ENCODE assay signal across 14 cellular contexts in genomic region chr7:27118580-27118979, GRCh38. TPM values are rescaled to one million over a fixed set of nuclear protein-coding genes. Genes with fewer than 3 reads are reported as not detected.
DNase-seq lines count a peak whose midpoint lies in the region; ATAC-seq and TF ChIP-seq lines count a peak whose summit lies in the region.
"Had no signal": no experiment of that assay in that cellular context is flagged by ENCODE, and none has a peak within 500 bp of the region (broad histone marks: within the 10 kb centered on the region; RNA-seq: fewer than 3 reads in every experiment).

No MANE protein-coding gene starts in this region.

- no peak overlapping the region for H3K27ac Mint-ChIP-seq in Caco-2 (ENCODE audit: unreplicated experiment)
- no peak overlapping the region for H3K27ac Mint-ChIP-seq in activated naive CD8-positive, alpha-beta T cell treated with anti-CD3 and anti-CD28 coated beads for 36 hours
- no peak overlapping the region for H3K27ac Mint-ChIP-seq in WTC11
- H3K27ac Mint-ChIP-seq: activated CD4-positive, alpha-beta T cell treated with anti-CD3 and anti-CD28 coated beads, Interleukin-2, amount 10 ng/mL, durations not matched to agents 24 days and 14 days; HFFc6 had no signal

- H3K27ac ChIP-seq in sigmoid colon: peak overlapping the region; percentile 93 to 99 (median 94)

- H3K36me3 Mint-ChIP-seq in Caco-2 (ENCODE audit: insufficient read depth, unreplicated experiment) (peaks cover 39% of the 10 kb centered on the region), WTC11 (no peaks in the 10 kb centered on the region)
- no peaks in the 10 kb centered on the region for H3K36me3 Mint-ChIP-seq in activated naive CD8-positive, alpha-beta T cell treated with anti-CD3 and anti-CD28 coated beads for 36 hours

- H3K4me1 Mint-ChIP-seq in Caco-2 (ENCODE audit: low read depth, unreplicated experiment) (peaks cover 34% of the 10 kb centered on the region), WTC11 (peaks cover 11% of the 10 kb centered on the region)
- H3K4me1 Mint-ChIP-seq in activated naive CD8-positive, alpha-beta T cell treated with anti-CD3 and anti-CD28 coated beads for 36 hours: no peaks in the 10 kb centered on the region
- H3K4me1 Mint-ChIP-seq: activated CD4-positive, alpha-beta T cell treated with anti-CD3 and anti-CD28 coated beads, Interleukin-2, amount 10 ng/mL, durations not matched to agents 24 days and 14 days had no signal

- no TSS peak for BruUV-seq in Caco-2 (replicated peaks; lab: Mats Ljungman, UMichigan)

- H3K9me3 Mint-ChIP-seq in Caco-2 (ENCODE audit: unreplicated experiment) (no peaks in the 10 kb centered on the region), WTC11 (no peaks in the 10 kb centered on the region)
- H3K9me3 Mint-ChIP-seq in activated naive CD8-positive, alpha-beta T cell treated with anti-CD3 and anti-CD28 coated beads for 36 hours: no peaks in the 10 kb centered on the region
- H3K9me3 Mint-ChIP-seq: activated CD4-positive, alpha-beta T cell treated with anti-CD3 and anti-CD28 coated beads, Interleukin-2, amount 10 ng/mL, durations not matched to agents 24 days and 14 days; HFFc6 had no signal

- H3K36me3 ChIP-seq in Caco-2 (ENCODE audit: control insufficient read depth, insufficient read depth, low read length) (no peaks in the 10 kb centered on the region), kidney epithelial cell (ENCODE audit: control insufficient read depth, insufficient read depth, low read length) (peaks cover 3% of the 10 kb centered on the region), sigmoid colon (peaks cover 0 to 6% (median 2%) of the 10 kb centered on the region in 4 donors)

- no peak for ATAC-seq in WTC11

- no peaks in the 10 kb centered on the region for H3K27me3 ChIP-seq in Caco-2 (replicated peaks; ENCODE audit: control insufficient read depth, insufficient read depth, low read length)
- H3K27me3 ChIP-seq in kidney epithelial cell (ENCODE audit: control insufficient read depth, insufficient read depth, low read length): no peaks in the 10 kb centered on the region
- H3K27me3 ChIP-seq in sigmoid colon: no peaks in the 10 kb centered on the region

- no peak for TF ChIP-seq POLR2A in sigmoid colon (IDR thresholded peaks at IDR 0.05)

- no peak for DNase-seq in Caco-2
- DNase-seq in astrocyte of the spinal cord (ENCODE audit: low read depth, low spot score): no peak
- no peak for DNase-seq in kidney epithelial cell (ENCODE audit: low read depth)
- DNase-seq in sigmoid colon: no peak
- no peak for DNase-seq in activated naive CD8-positive, alpha-beta T cell treated with anti-CD3 and anti-CD28 coated beads for 36 hours
- no peak for DNase-seq in activated CD4-positive, alpha-beta T cell treated with anti-CD3 and anti-CD28 coated beads for 1 hour
- DNase-seq in NCI-H2029 treated with DMSO at 0.1 percent for 48 hours (lab: John Stamatoyannopoulos, UW): no peak
- DNase-seq in WTC11 (ENCODE audit: low spot score): no peak
- DNase-seq: activated CD4-positive, alpha-beta T cell treated with anti-CD3 and anti-CD28 coated beads, Interleukin-2, amount 10 ng/mL, durations not matched to agents 24 days and 14 days; HFFc6; KG1; NCI-H1417; NCI-H345; SIG-M5 had no signal

- in situ Hi-C loops in astrocyte of the spinal cord (cut with HindIII; ENCODE audit: low sequenced_read_pairs): no loop called here

- no peaks in the 10 kb centered on the region for H3K27me3 Mint-ChIP-seq in Caco-2 (ENCODE audit: insufficient read depth, unreplicated experiment)
- H3K27me3 Mint-ChIP-seq in activated naive CD8-positive, alpha-beta T cell treated with anti-CD3 and anti-CD28 coated beads for 36 hours: peaks cover 3% of the 10 kb centered on the region
- H3K27me3 Mint-ChIP-seq in WTC11 (ENCODE audit: low read depth): peaks cover 96% of the 10 kb centered on the region
- H3K27me3 Mint-ChIP-seq: activated CD4-positive, alpha-beta T cell treated with anti-CD3 and anti-CD28 coated beads, Interleukin-2, amount 10 ng/mL, durations not matched to agents 24 days and 14 days had no signal

- H3K4me1 ChIP-seq in Caco-2 (peaks cover 50% of the 10 kb centered on the region), sigmoid colon (peaks cover 0 to 71% (median 56%) of the 10 kb centered on the region in 4 donors)

- TF ChIP-seq CTCF in Caco-2 (IDR thresholded peaks at IDR 0.05; ENCODE audit: insufficient read depth in 1 of 2, low read depth in 1 of 2, low read length in 1 of 2, severe bottlenecking in 1 of 2, unreplicated experiment in 1 of 2): no peak
- TF ChIP-seq CTCF in astrocyte of the spinal cord (IDR thresholded peaks at IDR 0.05; ENCODE audit: low read depth, low read length): no peak
- no peak for TF ChIP-seq CTCF in kidney epithelial cell (IDR thresholded peaks at IDR 0.05; ENCODE audit: insufficient read depth, low read length, poor library complexity, severe bottlenecking)
- no peak for TF ChIP-seq CTCF in sigmoid colon (IDR thresholded peaks at IDR 0.05)
- TF ChIP-seq CTCF in WTC11 (IDR thresholded peaks at IDR 0.05): no peak

- CTCF ChIA-PET in Caco-2 (lab: Charles Lee) (no interaction called here), WTC11 (lab: Charles Lee) (interaction anchor here (3.9 kb wide), 1 partner anchor 43 kb away, joined by 12 read pairs; no protein-coding TSS in a partner anchor)

- H3K4me3 Mint-ChIP-seq in Caco-2 (ENCODE audit: unreplicated experiment): peak overlapping the region; percentile 59
- H3K4me3 Mint-ChIP-seq in activated naive CD8-positive, alpha-beta T cell treated with anti-CD3 and anti-CD28 coated beads for 36 hours: no peak overlapping the region
- H3K4me3 Mint-ChIP-seq in WTC11: no peak overlapping the region
- H3K4me3 Mint-ChIP-seq: activated CD4-positive, alpha-beta T cell treated with anti-CD3 and anti-CD28 coated beads, Interleukin-2, amount 10 ng/mL, durations not matched to agents 24 days and 14 days; HFFc6 had no signal

- intact Hi-C loops in Caco-2 (cut with micrococcal nuclease; ENCODE audit: unreplicated experiment) (no loop called here), sigmoid colon (cut with DNase I) (no loop called here)

- H3K9me3 ChIP-seq in Caco-2: no peaks in the 10 kb centered on the region
- no peaks in the 10 kb centered on the region for H3K9me3 ChIP-seq in sigmoid colon

- WGBS in sigmoid colon, 2 donors: 16 to 56% methylated on average over 3 of the region's 3 CpGs

- no peak for TF ChIP-seq EP300 in sigmoid colon (IDR thresholded peaks at IDR 0.05)

- POLR2A ChIA-PET in Caco-2 (lab: Charles Lee) (no interaction called here), WTC11 (lab: Charles Lee) (no interaction called here)

- H3K4me3 ChIP-seq in Caco-2 (ENCODE audit: low read depth, low read length) (no peak overlapping the region), astrocyte of the spinal cord (ENCODE audit: low read depth, low read length) (peak overlapping the region; percentile 89), kidney epithelial cell (ENCODE audit: low read depth, low read length) (peak overlapping the region; percentile 74), sigmoid colon (peak overlapping the region in 1 of 4 donors; percentile 60)

TF ChIP-seq in WTC11, 78 proteins besides CTCF, POLR2A, EP300 and RAD21 (continues in another document):
- TF ChIP-seq JUN (CRISPR knock-in tag; IDR thresholded peaks at IDR 0.05) (no peak), ZNF512 (CRISPR knock-in tag; IDR thresholded peaks at IDR 0.05; ENCODE audit: borderline replicate concordance) (no peak), SMAD4 (CRISPR knock-in tag; IDR thresholded peaks at IDR 0.05) (no peak), RELA (CRISPR knock-in tag; IDR thresholded peaks at IDR 0.05; ENCODE audit: borderline replicate concordance) (no peak), SMAD3 (CRISPR knock-in tag; IDR thresholded peaks at IDR 0.05; ENCODE audit: borderline replicate concordance) (no peak)

RNA-seq across cellular contexts. Expression of gene HOXA4, which starts 12.0 kb away (rescaled TPM):
- total RNA-seq in Caco-2 (2022) (4.8 and 5.5 TPM in 2 replicates), kidney epithelial cell (4.5 and 7.4 TPM in 2 replicates), sigmoid colon (1 to 10 TPM; 2.0 to 4.2 (median 2.9) TPM), WTC11 (2021) (not detected in 3 replicates)
- 1 to 10 TPM in 2 of 3 donors, not detected in 1; 1.8 to 4.8 TPM for polyA plus RNA-seq in sigmoid colon
- not detected for total RNA-seq in activated naive CD8-positive, alpha-beta T cell treated with anti-CD3 and anti-CD28 coated beads for 36 hours
- total RNA-seq: activated CD4-positive, alpha-beta T cell treated with anti-CD3 and anti-CD28 coated beads, Interleukin-2, amount 10 ng/mL, durations not matched to agents 24 days and 14 days had no signal

RNA-seq across cellular contexts. Expression of gene HOXA2, which starts 16.1 kb away (rescaled TPM):
- total RNA-seq in Caco-2 (2022): 1.5 and 1.8 TPM in 2 replicates
- total RNA-seq in kidney epithelial cell: 0.34 and 1.1 TPM in 2 replicates
- total RNA-seq in sigmoid colon: 1 to 10 TPM; 1.6 to 4.3 (median 3.2) TPM
- 1 to 10 TPM in 1 of 3 donors, under 1 TPM in 2; 0.60 to 1.9 (median 0.69) TPM for polyA plus RNA-seq in sigmoid colon
- total RNA-seq in activated naive CD8-positive, alpha-beta T cell treated with anti-CD3 and anti-CD28 coated beads for 36 hours: not detected
- total RNA-seq in WTC11 (2021): not detected in 3 replicates
- total RNA-seq: activated CD4-positive, alpha-beta T cell treated with anti-CD3 and anti-CD28 coated beads, Interleukin-2, amount 10 ng/mL, durations not matched to agents 24 days and 14 days had no signal

RNA-seq across cellular contexts. Expression of gene HOXA1, which starts 22.8 kb away (rescaled TPM):
- total RNA-seq in Caco-2 (2022): 18.5 and 18.8 TPM in 2 replicates
- total RNA-seq in kidney epithelial cell: 2.8 and 4.3 TPM in 2 replicates
- 1 to 10 TPM in 2 of 4 donors, under 1 TPM in 2; 0.14 to 1.1 (median 0.95) TPM for total RNA-seq in sigmoid colon
- 1 to 10 TPM in 2 of 3 donors, under 1 TPM in 1; 0.69 to 2.4 (median 2.0) TPM for polyA plus RNA-seq in sigmoid colon
- total RNA-seq in activated naive CD8-positive, alpha-beta T cell treated with anti-CD3 and anti-CD28 coated beads for 36 hours: under 1 TPM; 0.24 to 0.35 TPM
- not detected in 3 replicates for total RNA-seq in WTC11 (2021)

RNA-seq across cellular contexts. Expression of gene HOXA5, which starts 24.9 kb away (rescaled TPM):
- total RNA-seq in Caco-2 (2022): 4.3 and 4.9 TPM in 2 replicates
- 18.8 and 19.1 TPM in 2 replicates for total RNA-seq in kidney epithelial cell
- 10 to 100 TPM in 3 of 4 donors, 1 to 10 TPM in 1; 9.2 to 12.2 (median 11.2) TPM for total RNA-seq in sigmoid colon
- 10 to 100 TPM in 1 of 3 donors, 1 to 10 TPM in 2; 3.2 to 14.3 (median 7.8) TPM for polyA plus RNA-seq in sigmoid colon
- not detected for total RNA-seq in activated naive CD8-positive, alpha-beta T cell treated with anti-CD3 and anti-CD28 coated beads for 36 hours
- 0.14 TPM in 1 of 3 replicates, not detected in the others for total RNA-seq in WTC11 (2021)
- total RNA-seq: activated CD4-positive, alpha-beta T cell treated with anti-CD3 and anti-CD28 coated beads, Interleukin-2, amount 10 ng/mL, durations not matched to agents 24 days and 14 days had no signal

RNA-seq across cellular contexts. Expression of gene HOXA6, which starts 29.0 kb away (rescaled TPM):
- total RNA-seq in Caco-2 (2022) (5.6 and 8.1 TPM in 2 replicates), kidney epithelial cell (4.8 and 10.5 TPM in 2 replicates), sigmoid colon (1 to 10 TPM; 4.2 to 10.0 (median 4.5) TPM), WTC11 (2021) (not detected in 3 replicates)
- polyA plus RNA-seq in sigmoid colon: 1 to 10 TPM in 2 of 3 donors, not detected in 1; 1.6 to 8.1 TPM
- total RNA-seq in activated naive CD8-positive, alpha-beta T cell treated with anti-CD3 and anti-CD28 coated beads for 36 hours: not detected
- total RNA-seq: activated CD4-positive, alpha-beta T cell treated with anti-CD3 and anti-CD28 coated beads, Interleukin-2, amount 10 ng/mL, durations not matched to agents 24 days and 14 days had no signal
